Comparison of ENCODE assay signal across 14 cellular contexts in the genomic region with DNA sequence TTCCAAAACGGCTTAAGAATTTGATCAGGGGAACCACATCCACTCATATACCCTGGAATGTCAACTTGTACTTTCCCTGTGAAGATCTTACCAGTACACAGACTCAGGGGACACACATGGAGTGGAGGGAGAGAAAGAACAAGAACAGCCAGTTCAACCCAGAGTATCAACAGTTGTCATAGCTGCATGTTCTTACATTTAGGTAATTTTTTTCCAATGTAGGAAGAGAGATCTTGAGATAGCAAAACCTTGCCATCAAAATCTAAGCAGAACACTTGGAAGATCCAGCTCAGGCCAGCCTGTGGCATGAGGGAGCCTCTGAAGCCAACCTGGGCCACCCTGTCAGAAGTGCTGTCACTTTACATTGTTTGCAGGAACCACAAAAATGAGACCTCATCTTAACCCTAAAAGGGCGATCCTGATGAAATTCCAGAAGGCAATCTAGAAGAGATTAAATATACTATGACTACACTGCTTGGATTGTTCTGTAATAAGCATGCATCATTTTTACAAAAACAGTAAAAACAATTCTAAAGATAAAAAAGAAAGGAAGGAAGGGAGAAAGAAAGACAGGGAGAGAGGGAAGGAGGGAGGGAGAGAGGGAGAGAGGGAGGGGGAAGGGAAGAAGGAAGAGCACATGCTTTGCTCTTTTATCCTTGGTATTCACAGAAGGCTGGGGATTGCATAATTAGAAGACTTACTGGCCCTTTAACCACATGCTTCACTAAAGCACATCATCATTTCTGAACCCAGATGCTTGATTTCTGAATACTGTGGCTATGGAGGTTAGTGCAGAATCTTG.
DNase-seq lines count a peak whose midpoint lies in the region; ATAC-seq and TF ChIP-seq lines count a peak whose summit lies in the region.
"Had no signal": no experiment of that assay in that cellular context is flagged by ENCODE, and none has a peak within 500 bp of the region (broad histone marks: within the 10 kb centered on the region; RNA-seq: fewer than 3 reads in every experiment).

No MANE protein-coding gene starts in this region.

- H3K36me3 ChIP-seq in smooth muscle cell (ENCODE audit: low read depth), result no peaks in the 10 kb centered on the region

- no peak overlapping the region for H3K4me3 ChIP-seq in astrocyte of the spinal cord (ENCODE audit: low read depth, low read length)
- no peak overlapping the region for H3K4me3 ChIP-seq in right cardiac atrium (ENCODE audit: low read length)
- H3K4me3 ChIP-seq in smooth muscle cell, result no peak overlapping the region

- WGBS in right cardiac atrium, result 49% methylated on average over 2 of the region's 2 CpGs
- WGBS in smooth muscle cell (ENCODE audit: low lambda C conversion rate), result 45% methylated on average over 2 of the region's 2 CpGs

- no peak overlapping the region for H2AFZ ChIP-seq in smooth muscle cell (ENCODE audit: low read depth)

- H3K27ac ChIP-seq in right cardiac atrium (ENCODE audit: low read length), result peak overlapping the region; percentile 63
- no peak overlapping the region for H3K27ac ChIP-seq in smooth muscle cell (ENCODE audit: low read depth)

- H3K4me1 ChIP-seq in right cardiac atrium (ENCODE audit: control insufficient read depth, insufficient read depth, low read length), result no peaks in the 10 kb centered on the region
- H3K4me1 ChIP-seq in smooth muscle cell (ENCODE audit: low read depth), result peaks cover 17% of the 10 kb centered on the region

- H3K27me3 ChIP-seq in right cardiac atrium (ENCODE audit: control insufficient read depth, insufficient read depth) (no peaks in the 10 kb centered on the region), smooth muscle cell (ENCODE audit: low read depth) (no peaks in the 10 kb centered on the region)

- H3K9ac ChIP-seq in smooth muscle cell (ENCODE audit: low read depth), result no peak overlapping the region

- H3K79me2 ChIP-seq in smooth muscle cell (ENCODE audit: low read depth), result no peaks in the 10 kb centered on the region

- DNase-seq in GM04503 (ENCODE audit: low read depth) (peak; percentile 61), astrocyte of the spinal cord (ENCODE audit: low read depth, low spot score) (peak; percentile 63), right cardiac atrium (peak in 1 of 3 donors; percentile 38), smooth muscle cell (lab: John Stamatoyannopoulos, UW; ENCODE audit: unreplicated experiment) (no peak), activated gamma-delta T cell treated with Interleukin-2 at 50 U/mL for 16 hours (no peak)
- DNase-seq: activated CD8-positive, alpha-beta memory T cell treated with anti-CD3 and anti-CD28 coated beads, Interleukin-2, amount 10 ng/mL, durations not matched to agents 7 days and 5 days; foreskin melanocyte; NCI-H187 treated with DMSO at 0.1 percent for 48 hours; OCI-M1; retina; T1000 had no signal

- in situ Hi-C loops in astrocyte of the spinal cord (cut with HindIII; ENCODE audit: low sequenced_read_pairs), result no loop called here

- TF ChIP-seq CTCF in astrocyte of the spinal cord (IDR thresholded peaks at IDR 0.05; ENCODE audit: low read depth, low read length) (no peak), smooth muscle cell (IDR thresholded peaks at IDR 0.05; ENCODE audit: borderline replicate concordance, insufficient read depth, poor library complexity, severe bottlenecking) (no peak)

- ATAC-seq in right cardiac atrium, result peak; percentile 77
- ATAC-seq in GM18907 (IDR thresholded peaks at IDR 0.05; ENCODE audit: unreplicated experiment), result no peak
- no peak for ATAC-seq in GM19463 (IDR thresholded peaks at IDR 0.05; ENCODE audit: unreplicated experiment)
- ATAC-seq in HG02852 (IDR thresholded peaks at IDR 0.05; ENCODE audit: unreplicated experiment), result no peak
- ATAC-seq: activated CD8-positive, alpha-beta memory T cell treated with anti-CD3 and anti-CD28 coated beads, Interleukin-2, amount 10 ng/mL, durations not matched to agents 7 days and 5 days had no signal

- H3K9me3 ChIP-seq in right cardiac atrium (ENCODE audit: control insufficient read depth, low read length), result no peaks in the 10 kb centered on the region
- no peaks in the 10 kb centered on the region for H3K9me3 ChIP-seq in smooth muscle cell (replicated peaks; ENCODE audit: low read depth)

- H4K20me1 ChIP-seq in smooth muscle cell (ENCODE audit: low read depth), result no peaks in the 10 kb centered on the region

- intact Hi-C loops in right cardiac atrium (cut with DNase I), result no loop called here

- H3F3A ChIP-seq in smooth muscle cell (ENCODE audit: low read depth), result peaks cover under 1% of the 10 kb centered on the region

- H3K4me2 ChIP-seq in smooth muscle cell, result peak overlapping the region; percentile 51

Comparison
In these comparisons a context has a peak if more than half of its experiments do, and no peak if none do; other contexts are left out.
1. DNase-seq: peak in GM04503 (single experiment) and astrocyte of the spinal cord (single experiment); none in smooth muscle cell (single experiment) and activated gamma-delta T cell treated with Interleukin-2 at 50 U/mL for 16 hours (single experiment).
2. ATAC-seq: peak in right cardiac atrium (2 of 2); none in GM18907 (single experiment), GM19463 (single experiment) and HG02852 (single experiment).